In genomic region chr17:57385975-57386374, GRCh38 we compare ENCODE assay signal across 1 cellular context.
TF ChIP-seq lines count a peak whose summit lies in the region.

No MANE protein-coding gene starts in this region.

TF ChIP-seq in K562, 482 proteins besides CTCF, POLR2A, EP300 and RAD21 (continued from another document):
- TF ChIP-seq CBFA2T3 (IDR thresholded peaks at IDR 0.05) (peak; percentile 64), TCF3 (CRISPR knock-in tag; IDR thresholded peaks at IDR 0.05) (peak; percentile 39), ARID1B (IDR thresholded peaks at IDR 0.05) (peak; percentile 43), TAL1 (IDR thresholded peaks at IDR 0.05) (peak; percentile 42; the same call in 1 of the 2 replicates), NR2C1 (IDR thresholded peaks at IDR 0.05) (no peak), NR2C1 (tag; IDR thresholded peaks at IDR 0.05) (no peak), RCOR1 (IDR thresholded peaks at IDR 0.05; ENCODE audit: borderline replicate concordance in 1 of 2, low read depth in 2 of 2, low read length in 2 of 2) (peak in 1 of 2 experiments; percentile 49; a peak in 1 of 4 replicates), ZBED1 (IDR thresholded peaks at IDR 0.05) (no peak)
